Comparison of ENCODE assay signal across 9 cellular contexts in genomic region chr15:89400121-89400996, GRCh38.
DNase-seq lines count a peak whose midpoint lies in the region; ATAC-seq and TF ChIP-seq lines count a peak whose summit lies in the region.
"Had no signal": no experiment of that assay in that cellular context is flagged by ENCODE, and none has a peak within 500 bp of the region (broad histone marks: within the 10 kb centered on the region; RNA-seq: fewer than 3 reads in every experiment).

No MANE protein-coding gene starts in this region.

- no peak overlapping the region for H2AFZ ChIP-seq in osteoblast (ENCODE audit: low read length)

- H3K27ac Mint-ChIP-seq in T-helper 2 cell treated with Interferon-gamma antibody and Interleukin-4, amounts not matched to agents 5 μg/mL and 100 μg/mL, for 36 hours = no peak overlapping the region
- H3K27ac Mint-ChIP-seq in activated T-helper 17 cell treated with anti-CD3 and anti-CD28 coated beads, Interleukin-2, amount 50 U/mL, for 72 hours = no peak overlapping the region

- H3K9me3 ChIP-seq in osteoblast (ENCODE audit: low read depth, low read length) = no peaks in the 10 kb centered on the region

- H3K27ac ChIP-seq in osteoblast (ENCODE audit: low read depth, low read length) = no peak overlapping the region
- H3K27ac ChIP-seq: C4-2B had no signal

- no peaks in the 10 kb centered on the region for H3K36me3 ChIP-seq in osteoblast (ENCODE audit: insufficient read depth, low read length)

- no peak for TF ChIP-seq CTCF in osteoblast (IDR thresholded peaks at IDR 0.05; ENCODE audit: extremely low read depth, low read depth, low read length)

- no peak overlapping the region for H3K4me3 ChIP-seq in osteoblast (ENCODE audit: insufficient read depth, low read length)

- H3K79me2 ChIP-seq in osteoblast (ENCODE audit: insufficient read depth, low read length) = no peaks in the 10 kb centered on the region

- peaks cover 15% of the 10 kb centered on the region for H3K4me1 Mint-ChIP-seq in T-helper 2 cell treated with Interferon-gamma antibody and Interleukin-4, amounts not matched to agents 5 μg/mL and 100 μg/mL, for 36 hours (ENCODE audit: low read depth)
- H3K4me1 Mint-ChIP-seq in activated T-helper 17 cell treated with anti-CD3 and anti-CD28 coated beads, Interleukin-2, amount 50 U/mL, for 72 hours = no peaks in the 10 kb centered on the region

- peaks cover 6% of the 10 kb centered on the region for H3K4me1 ChIP-seq in osteoblast (ENCODE audit: insufficient read depth, low read length)

- peaks cover 98% of the 10 kb centered on the region for H3K27me3 ChIP-seq in osteoblast (ENCODE audit: insufficient read depth, low read length)

- no peak for DNase-seq in T-helper 2 cell treated with Interferon-gamma antibody and Interleukin-4, amounts not matched to agents 5 μg/mL and 100 μg/mL, for 36 hours (ENCODE audit: low spot score)
- DNase-seq in T-helper 2 cell (no peak), osteoblast (ENCODE audit: insufficient read length, low spot score, missing footprints) (peak; percentile 58), NCI-H2029 treated with DMSO at 0.1 percent for 48 hours (lab: John Stamatoyannopoulos, UW) (no peak), SW 1271 (lab: John Stamatoyannopoulos, UW) (no peak)

- ATAC-seq in HG03342 (IDR thresholded peaks at IDR 0.05; ENCODE audit: unreplicated experiment) (peak; percentile 18), HG03025 (IDR thresholded peaks at IDR 0.05; ENCODE audit: low FRiP score, unreplicated experiment) (no peak)
- peak; percentile 33 for ATAC-seq in activated T-helper 17 cell treated with anti-CD3 and anti-CD28 coated beads, Interleukin-2, amount 50 U/mL, for 72 hours (replicated peaks)

- no peaks in the 10 kb centered on the region for H3K36me3 Mint-ChIP-seq in T-helper 2 cell treated with Interferon-gamma antibody and Interleukin-4, amounts not matched to agents 5 μg/mL and 100 μg/mL, for 36 hours (ENCODE audit: low read depth)
- H3K36me3 Mint-ChIP-seq in activated T-helper 17 cell treated with anti-CD3 and anti-CD28 coated beads, Interleukin-2, amount 50 U/mL, for 72 hours (ENCODE audit: low read depth) = no peaks in the 10 kb centered on the region

- H3K4me3 Mint-ChIP-seq in T-helper 2 cell treated with Interferon-gamma antibody and Interleukin-4, amounts not matched to agents 5 μg/mL and 100 μg/mL, for 36 hours = peak overlapping the region; percentile 75
- H3K4me3 Mint-ChIP-seq in activated T-helper 17 cell treated with anti-CD3 and anti-CD28 coated beads, Interleukin-2, amount 50 U/mL, for 72 hours = peak overlapping the region; percentile 55

- no peaks in the 10 kb centered on the region for H3K9me3 Mint-ChIP-seq in T-helper 2 cell treated with Interferon-gamma antibody and Interleukin-4, amounts not matched to agents 5 μg/mL and 100 μg/mL, for 36 hours
- H3K9me3 Mint-ChIP-seq in activated T-helper 17 cell treated with anti-CD3 and anti-CD28 coated beads, Interleukin-2, amount 50 U/mL, for 72 hours = no peaks in the 10 kb centered on the region

- H3K4me2 ChIP-seq in osteoblast (ENCODE audit: insufficient read depth, low read length) = no peak overlapping the region

- peaks cover 11% of the 10 kb centered on the region for H4K20me1 ChIP-seq in osteoblast (ENCODE audit: insufficient read depth, low read length)

- H3K27me3 Mint-ChIP-seq in T-helper 2 cell treated with Interferon-gamma antibody and Interleukin-4, amounts not matched to agents 5 μg/mL and 100 μg/mL, for 36 hours (ENCODE audit: low read depth) = peaks cover 80% of the 10 kb centered on the region
- H3K27me3 Mint-ChIP-seq in activated T-helper 17 cell treated with anti-CD3 and anti-CD28 coated beads, Interleukin-2, amount 50 U/mL, for 72 hours = peaks cover 63% of the 10 kb centered on the region
